24 cellular contexts compared by ENCODE assay signal in the genomic region with DNA sequence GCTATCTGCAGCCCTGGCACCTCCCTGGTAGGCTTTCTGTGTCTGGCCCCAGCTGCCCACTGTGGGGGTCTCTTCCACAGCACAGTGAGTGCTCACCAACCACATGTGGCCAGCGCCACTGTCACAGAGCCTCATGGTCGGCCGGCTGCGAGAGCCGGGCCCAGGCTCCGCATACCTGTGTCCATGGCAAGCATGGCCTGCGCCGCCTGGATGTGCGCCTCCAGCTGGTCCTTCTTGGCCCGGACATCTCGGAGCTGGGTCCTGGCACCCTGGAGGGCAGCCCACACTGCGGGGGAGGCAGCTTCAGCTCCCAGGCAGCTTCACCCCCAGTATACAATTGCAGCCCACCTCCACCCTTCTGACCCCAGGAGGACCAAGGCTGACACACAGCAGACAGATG. TPM values are rescaled to one million over a fixed set of nuclear protein-coding genes. Genes with fewer than 3 reads are reported as not detected.
DNase-seq lines count a peak whose midpoint lies in the region; ATAC-seq, FAIRE-seq and TF ChIP-seq lines count a peak whose summit lies in the region.
"Had no signal": no experiment of that assay in that cellular context is flagged by ENCODE, and none has a peak within 500 bp of the region (broad histone marks: within the 10 kb centered on the region; RNA-seq: fewer than 3 reads in every experiment).

No MANE protein-coding gene starts in this region.

- H3K27ac ChIP-seq in heart right ventricle = no peak overlapping the region
- H3K27ac ChIP-seq in RWPE2 (ENCODE audit: poor library complexity, severe bottlenecking) = no peak overlapping the region
- H3K27ac ChIP-seq in H1 (ENCODE audit: low read depth, low read length) = no peak overlapping the region
- H3K27ac ChIP-seq: 22Rv1; BLaER1 treated with 17β-estradiol and CSF1 and Interleukin-3, amounts not matched to agents 10 nM and 100 nM had no signal

- H2BK15ac ChIP-seq in H1 (ENCODE audit: low read length) = no peak overlapping the region

- no peak for TF ChIP-seq RAD21 in H1 (IDR thresholded peaks at IDR 0.05 in 1 of 2, conservative IDR thresholded peaks at IDR 0.05 in 1 of 2; ENCODE audit: low read depth in 2 of 2, low read length in 2 of 2)

- no peaks in the 10 kb centered on the region for H3K9me3 Mint-ChIP-seq in Calu3 (ENCODE audit: low read depth, unreplicated experiment)
- H3K9me3 Mint-ChIP-seq: CD4-positive, alpha-beta T cell; CD8-positive, alpha-beta memory T cell had no signal

- no peak for TF ChIP-seq POLR2A in H1 (IDR thresholded peaks at IDR 0.05; ENCODE audit: control extremely low read depth in 1 of 2, low read depth in 2 of 2, low read length in 2 of 2)

- H2BK120ac ChIP-seq in H1 (replicated peaks; ENCODE audit: low read depth, low read length) = no peak overlapping the region

- H3K23ac ChIP-seq in H1 (ENCODE audit: insufficient read length) = no peak overlapping the region

- FAIRE-seq in H1 (lab: Jason Lieb, UNC) = no peak
- FAIRE-seq: A204.1, G401.6, GM12892 had no signal

- H3K23me2 ChIP-seq in H1 (ENCODE audit: low read depth, low read length) = no peaks in the 10 kb centered on the region

- no peaks in the 10 kb centered on the region for H3K79me1 ChIP-seq in H1 (ENCODE audit: low read depth, low read length)

- no peaks in the 10 kb centered on the region for H3K4me1 ChIP-seq in heart right ventricle
- H3K4me1 ChIP-seq in RWPE2 (ENCODE audit: insufficient read depth, poor library complexity, severe bottlenecking) = no peaks in the 10 kb centered on the region
- no peaks in the 10 kb centered on the region for H3K4me1 ChIP-seq in H1 (replicated peaks in 1 of 4; ENCODE audit: control insufficient read depth in 3 of 4, insufficient read depth in 4 of 4, low read length in 3 of 4)
- H3K4me1 ChIP-seq: BE2C; BLaER1 treated with 17β-estradiol and CSF1 and Interleukin-3, amounts not matched to agents 10 nM and 100 nM had no signal

- H2BK12ac ChIP-seq in H1 (ENCODE audit: low read depth, low read length) = no peak overlapping the region

- H3K36me3 ChIP-seq in heart right ventricle (peaks cover 10 to 91% (median 75%) of the 10 kb centered on the region in 9 donors), RWPE2 (ENCODE audit: low read depth) (peaks cover 90% of the 10 kb centered on the region), H1 (ENCODE audit: control insufficient read depth in 2 of 4, insufficient read depth in 4 of 4, low read length in 3 of 4) (peaks cover 49 to 92% (median 80%) of the 10 kb centered on the region in 4 experiments)
- H3K36me3 ChIP-seq: BE2C had no signal

- H4K5ac ChIP-seq in H1 (ENCODE audit: insufficient read length, low read depth, low read length) = no peak overlapping the region

- peaks cover 0 to 7% of the 10 kb centered on the region in 2 experiments for H4K20me1 ChIP-seq in H1 (replicated peaks in 1 of 2; ENCODE audit: control insufficient read depth in 1 of 2, insufficient read depth in 2 of 2, low read length in 2 of 2)

- H3K27me3 Mint-ChIP-seq in Calu3 (ENCODE audit: unreplicated experiment) = no peaks in the 10 kb centered on the region
- H3K27me3 Mint-ChIP-seq: CD4-positive, alpha-beta T cell; CD8-positive, alpha-beta memory T cell had no signal

- H3K4me3 ChIP-seq in heart right ventricle (no peak overlapping the region), RWPE2 (ENCODE audit: severe bottlenecking) (no peak overlapping the region), H1 (ENCODE audit: extremely low read depth in 1 of 4, insufficient read depth in 2 of 4, low read depth in 3 of 4, low read length in 4 of 4) (no peak overlapping the region)
- H3K4me3 ChIP-seq: BLaER1 treated with 17β-estradiol and CSF1 and Interleukin-3, amounts not matched to agents 10 nM and 100 nM had no signal

- H3K4me3 Mint-ChIP-seq in Calu3 (ENCODE audit: low read depth, unreplicated experiment) = no peak overlapping the region
- H3K4me3 Mint-ChIP-seq: CD14-positive monocyte; CD4-positive, alpha-beta T cell; CD8-positive, alpha-beta memory T cell had no signal

- no peak overlapping the region for H2AFZ ChIP-seq in H1 (ENCODE audit: low read length)

- DNase-seq in Right ventricle myocardium inferior (ENCODE audit: missing footprints) (peak; percentile 57), heart right ventricle (no peak), Calu3 (no peak), RWPE2 (ENCODE audit: low spot score) (peak; percentile 85), H1 (ENCODE audit: low read depth in 1 of 2, low spot score in 2 of 2) (no peak), hepatic stellate cell (ENCODE audit: low spot score) (no peak), omental fat pad (ENCODE audit: low spot score) (no peak), NCI-H187 (lab: John Stamatoyannopoulos, UW) (no peak)
- DNase-seq: ACHN; AML-193; BE2C; CD4-positive, alpha-beta T cell; CD8-positive, alpha-beta memory T cell; DMS153; DND-41; GOT3; H7; HCEC 1CT had no signal

- POLR2A ChIA-PET in H1 (lab: Charles Lee; ENCODE audit: partially characterized antibody) = interaction anchor here (0.6 to 4.1 kb wide), 9 partner anchors 10 to 1301 kb away, joined by 3 to 30 read pairs (median 5); a partner anchor contains a TSS

- peaks cover 93% of the 10 kb centered on the region for H3K36me3 Mint-ChIP-seq in Calu3 (ENCODE audit: insufficient read depth, unreplicated experiment)
- H3K36me3 Mint-ChIP-seq: CD14-positive monocyte; CD8-positive, alpha-beta memory T cell had no signal

- no peak overlapping the region for H2BK20ac ChIP-seq in H1 (ENCODE audit: low read length)

- H4K8ac ChIP-seq in H1 (ENCODE audit: extremely low read depth, insufficient read depth, low read length) = peak overlapping the region; percentile 74; the same call in 1 of the 2 replicates

- no peak overlapping the region for H3K14ac ChIP-seq in H1 (ENCODE audit: insufficient read length)

- no peak overlapping the region for H3K4me2 ChIP-seq in H1 (ENCODE audit: insufficient read depth in 1 of 2, low read depth in 2 of 2, low read length in 2 of 2)
- H3K4me2 ChIP-seq: BLaER1 treated with 17β-estradiol and CSF1 and Interleukin-3, amounts not matched to agents 10 nM and 100 nM had no signal

- H3K9me3 ChIP-seq in heart right ventricle (no peaks in the 10 kb centered on the region), RWPE2 (ENCODE audit: severe bottlenecking) (no peaks in the 10 kb centered on the region), H1 (ENCODE audit: insufficient read depth in 2 of 2, low read depth in 1 of 2, low read length in 1 of 2) (peaks cover 0 to 26% of the 10 kb centered on the region in 2 experiments; a peak in 2 of 4 replicates)
- H3K9me3 ChIP-seq: BE2C; BLaER1 treated with 17β-estradiol and CSF1 and Interleukin-3, amounts not matched to agents 10 nM and 100 nM had no signal

- H2AK5ac ChIP-seq in H1 (ENCODE audit: low read depth, low read length) = no peak overlapping the region

- CTCF ChIA-PET in Calu3 (lab: Charles Lee) = no interaction called here
- CTCF ChIA-PET in H1 (lab: Charles Lee; ENCODE audit: partially characterized antibody) = interaction anchor here (0.6 to 1.9 kb wide), 6 partner anchors 10 to 67 kb away, joined by 3 to 6 read pairs (median 4); no protein-coding TSS in a partner anchor

- no peaks in the 10 kb centered on the region; a peak in 1 of 4 replicates for H3K79me2 ChIP-seq in H1 (ENCODE audit: control insufficient read depth in 1 of 2, insufficient read depth in 2 of 2, low read length in 2 of 2)

- no peak overlapping the region; the same call in 1 of the 2 replicates for H2BK5ac ChIP-seq in H1 (ENCODE audit: low read depth, low read length)

- ATAC-seq in Right ventricle myocardium inferior (no peak), heart right ventricle (no peak), RWPE2 (ENCODE audit: low read depth) (no peak), omental fat pad (ENCODE audit: low FRiP score) (no peak)

- no peak overlapping the region for H3K9ac ChIP-seq in H1 (replicated peaks in 1 of 4; ENCODE audit: extremely low read depth in 1 of 4, low read depth in 3 of 4, low read length in 3 of 4)
- H3K9ac ChIP-seq: BLaER1 treated with 17β-estradiol and CSF1 and Interleukin-3, amounts not matched to agents 10 nM and 100 nM had no signal

- intact Hi-C loops in Right ventricle myocardium inferior (cut with DNase I) (no loop called here), heart right ventricle (cut with DNase I) (loop anchor here in 1 of 10 donors (5.0 kb wide), 1 partner anchor 37 kb away; no protein-coding TSS in a partner anchor), Calu3 (cut with micrococcal nuclease; ENCODE audit: unreplicated experiment) (no loop called here)

- no peak overlapping the region for H3K27ac Mint-ChIP-seq in Calu3 (ENCODE audit: unreplicated experiment)
- H3K27ac Mint-ChIP-seq: CD4-positive, alpha-beta T cell; CD8-positive, alpha-beta memory T cell had no signal

- H3K18ac ChIP-seq in H1 (ENCODE audit: extremely low read depth, low read length) = no peak overlapping the region

- no TSS peak for BruUV-seq in Calu3 (replicated peaks; lab: Mats Ljungman, UMichigan)

- H3K27me3 ChIP-seq in heart right ventricle = no peaks in the 10 kb centered on the region
- H3K27me3 ChIP-seq in RWPE2 (ENCODE audit: insufficient read depth, poor library complexity, severe bottlenecking) = no peaks in the 10 kb centered on the region
- no peaks in the 10 kb centered on the region for H3K27me3 ChIP-seq in H1 (replicated peaks in 1 of 4; ENCODE audit: control insufficient read depth in 3 of 4, extremely low read depth in 1 of 4, insufficient read depth in 3 of 4, low read length in 3 of 4)
- H3K27me3 ChIP-seq: BE2C; BLaER1 treated with 17β-estradiol and CSF1 and Interleukin-3, amounts not matched to agents 10 nM and 100 nM had no signal

- WGBS in heart right ventricle, 2 donors = 94 to 95% methylated on average over 12 of the region's 12 CpGs
- 99% methylated on average over 12 of the region's 12 CpGs; no CpG with 5 or more reads in 1 of the 2 experiments for WGBS in H1 (ENCODE audit: extremely low coverage in 1 of 2, insufficient coverage in 1 of 2, insufficient read length in 1 of 2, insufficient replicate concordance in 2 of 2, low coverage in 1 of 2, low lambda C conversion rate in 2 of 2, missing lambda C conversion rate in 1 of 2), 2 experiments

- no peak overlapping the region for H3K4ac ChIP-seq in H1 (replicated peaks; ENCODE audit: insufficient read length, low read depth, low read length)

- H3K4me1 Mint-ChIP-seq in Calu3 (ENCODE audit: low read depth, unreplicated experiment) = no peaks in the 10 kb centered on the region
- H3K4me1 Mint-ChIP-seq: CD14-positive monocyte; CD8-positive, alpha-beta memory T cell had no signal

- H4K91ac ChIP-seq in H1 (replicated peaks; ENCODE audit: insufficient read length, low read length) = no peak overlapping the region

- TF ChIP-seq EP300 in H1 (IDR thresholded peaks at IDR 0.05; ENCODE audit: borderline replicate concordance in 1 of 2, low read depth in 2 of 2, low read length in 2 of 2) = no peak

- H3K56ac ChIP-seq in H1 (replicated peaks; ENCODE audit: insufficient read length, low read depth, low read length) = no peak overlapping the region

- TF ChIP-seq CTCF in heart right ventricle (IDR thresholded peaks at IDR 0.05) = no peak
- peak; percentile 14 for TF ChIP-seq CTCF in Calu3 (IDR thresholded peaks at IDR 0.05; ENCODE audit: unreplicated experiment)
- TF ChIP-seq CTCF in RWPE2 (IDR thresholded peaks at IDR 0.05; ENCODE audit: poor library complexity, severe bottlenecking) = no peak
- TF ChIP-seq CTCF in H1 (IDR thresholded peaks at IDR 0.05; ENCODE audit: control extremely low read depth in 1 of 3, insufficient read depth in 1 of 3, low read depth in 1 of 3, low read length in 3 of 3) = no peak
- TF ChIP-seq CTCF in omental fat pad (IDR thresholded peaks at IDR 0.05) = no peak

RNA-seq across cellular contexts. Expression of a gene that starts 13.0 kb away (rescaled TPM):
- total RNA-seq in Right ventricle myocardium inferior (73.9 TPM), heart right ventricle (10 to 100 TPM; 67.7 to 97.0 (median 73.2) TPM), Calu3 (2022) (222 and 227 TPM in 2 replicates), omental fat pad (100 to 1,000 TPM in 3 of 4 donors, 10 to 100 TPM in 1; 97.7 to 164 (median 111) TPM)
- polyA plus RNA-seq in heart right ventricle (100 to 1,000 TPM in 1 of 2 donors, 10 to 100 TPM in 1; 81.9 to 192 TPM), H1 (2011; rRNA removed) (214 and 260 TPM in 2 replicates)
- total RNA-seq in H1 (2021; fragmentation: NEBNext Ultra II Directional; extraction: Animal tissue kit (Norgen Biotek cat#: 25700)) = 126 and 138 TPM in 2 replicates
- polyA plus RNA-seq in H1 (2011; cell fraction: cytosol; rRNA removed) = 209 TPM
- polyA plus RNA-seq in H1 (2011; cell fraction: nucleus; rRNA removed) = 180 TPM
- 119 to 168 TPM (median 157 TPM) in 4 replicates for polyA plus RNA-seq in H1 (2012, experiment 1 of 2)
- 141 TPM for polyA plus RNA-seq in H1 (2012, experiment 2 of 2)
- 137 TPM for polyA plus RNA-seq in H1 (2013, experiment 1 of 2)
- 131 TPM for polyA plus RNA-seq in H1 (2013, experiment 2 of 2)
- 39.2 and 45.4 TPM in 2 replicates for polyA minus RNA-seq in H1 (2011; rRNA and poly(A)+ RNA removed)
- 68.0 TPM for polyA minus RNA-seq in H1 (2011; cell fraction: cytosol; rRNA and poly(A)+ RNA removed)
- polyA minus RNA-seq in H1 (2011; cell fraction: nucleus; rRNA and poly(A)+ RNA removed) = 67.0 TPM

RNA-seq across cellular contexts. Expression of a gene that starts 51.3 kb away (rescaled TPM):
- total RNA-seq in Right ventricle myocardium inferior (89.3 TPM), heart right ventricle (100 to 1,000 TPM in 1 of 10 donors, 10 to 100 TPM in 9; 53.9 to 146 (median 67.2) TPM), Calu3 (2022) (740 and 763 TPM in 2 replicates), omental fat pad (100 to 1,000 TPM in 1 of 4 donors, 10 to 100 TPM in 3; 45.5 to 115 (median 62.5) TPM)
- polyA plus RNA-seq in heart right ventricle (100 to 1,000 TPM; 103 to 358 TPM), H1 (2011; rRNA removed) (34.4 and 90.7 TPM in 2 replicates)
- total RNA-seq in H1 (2021; fragmentation: NEBNext Ultra II Directional; extraction: Animal tissue kit (Norgen Biotek cat#: 25700)) = 210 and 225 TPM in 2 replicates
- polyA plus RNA-seq in H1 (2011; cell fraction: cytosol; rRNA removed) = 57.6 TPM
- polyA plus RNA-seq in H1 (2011; cell fraction: nucleus; rRNA removed) = 648 TPM
- polyA plus RNA-seq in H1 (2012, experiment 1 of 2) = 136 to 235 TPM (median 223 TPM) in 4 replicates
- 130 TPM for polyA plus RNA-seq in H1 (2012, experiment 2 of 2)
- polyA plus RNA-seq in H1 (2013, experiment 1 of 2) = 107 TPM
- 82.4 TPM for polyA plus RNA-seq in H1 (2013, experiment 2 of 2)
- 24.2 and 31.4 TPM in 2 replicates for polyA minus RNA-seq in H1 (2011; rRNA and poly(A)+ RNA removed)
- polyA minus RNA-seq in H1 (2011; cell fraction: cytosol; rRNA and poly(A)+ RNA removed) = 70.1 TPM
- 212 TPM for polyA minus RNA-seq in H1 (2011; cell fraction: nucleus; rRNA and poly(A)+ RNA removed)
- polyA plus RNA-seq: CD14-positive monocyte; CD8-positive, alpha-beta memory T cell had no signal

Comparison
In these comparisons a context has a peak if more than half of its experiments do, and no peak if none do; other contexts are left out.
1. DNase-seq: peak in Right ventricle myocardium inferior (single experiment) and RWPE2 (single experiment); none in heart right ventricle (0 of 2), Calu3 (single experiment), H1 (0 of 2), hepatic stellate cell (single experiment), omental fat pad (single experiment) and NCI-H187 (0 of 2).